23 cellular contexts compared by ENCODE assay signal in genomic region chr1:226072347-226072746, GRCh38.
"Had no signal": no experiment of that assay in that cellular context is flagged by ENCODE, and none has a peak within 500 bp of the region (broad histone marks: within the 10 kb centered on the region; RNA-seq: fewer than 3 reads in every experiment).

No MANE protein-coding gene starts in this region.

- H3K27ac Mint-ChIP-seq: activated B cell treated with CpG ODN at 0.5 μM for 24 hours; activated CD4-positive, alpha-beta T cell treated with anti-CD3 and anti-CD28 coated beads for 36 hours; T-cell had no signal

- H3K27me3 ChIP-seq: heart left ventricle, upper lobe of left lung had no signal

- DNase-seq: activated B cell treated with CpG ODN at 0.5 μM for 24 hours; activated CD4-positive, alpha-beta T cell treated with anti-CD3 and anti-CD28 coated beads for 36 hours; activated CD4-positive, alpha-beta T cell treated with anti-CD3 and anti-CD28 coated beads, Interleukin-2, amount 50 U/mL, for 4 hours; activated CD8-positive, alpha-beta memory T cell treated with anti-CD3 and anti-CD28 coated beads for 24 hours; activated CD8-positive, alpha-beta memory T cell treated with anti-CD3 and anti-CD28 coated beads, Interleukin-2, amount 50 U/mL, for 4 hours; activated naive CD4-positive, alpha-beta T cell treated with Interleukin-2 at 50 U/mL for 16 hours; activated T-cell treated with anti-CD3 and anti-CD28 coated beads, Interleukin-2, amount 50 U/mL, for 4 hours; cerebellar nuclear complex; cortex of kidney; heart left ventricle; left cardiac atrium; mesendoderm; mucosa of descending colon; retina; stimulated activated CD4-positive, alpha-beta T cell treated with anti-CD3 and anti-CD28 coated beads, Interleukin-2, amount 100 ng/mL, for 48 hours; stimulated activated CD8-positive, alpha-beta memory T cell treated with anti-CD3 and anti-CD28 coated beads, Interleukin-4, amount 100 ng/mL, for 48 hours; stimulated activated naive CD4-positive, alpha-beta T cell treated with Interleukin-2 at 50 U/mL for 16 hours; T-cell; T-helper 9 cell; upper lobe of left lung had no signal

- H3K27me3 Mint-ChIP-seq: activated B cell treated with CpG ODN at 0.5 μM for 24 hours; activated CD4-positive, alpha-beta T cell treated with anti-CD3 and anti-CD28 coated beads for 36 hours; T-cell had no signal

- H3K4me3 ChIP-seq: heart left ventricle, mucosa of descending colon, upper lobe of left lung had no signal

- ATAC-seq: activated CD4-positive, alpha-beta T cell treated with anti-CD3 and anti-CD28 coated beads for 36 hours; activated T-cell treated with anti-CD3 and anti-CD28 coated beads, Interleukin-2, amount 50 U/mL, for 4 hours; heart left ventricle; left cardiac atrium; T-cell had no signal

- H3K9me3 ChIP-seq: heart left ventricle, mucosa of descending colon, upper lobe of left lung had no signal

- FAIRE-seq: endometrium, islet of Langerhans had no signal

- H3K27ac ChIP-seq: heart left ventricle, upper lobe of left lung had no signal

- H3K4me3 Mint-ChIP-seq: activated B cell treated with CpG ODN at 0.5 μM for 24 hours; activated CD4-positive, alpha-beta T cell treated with anti-CD3 and anti-CD28 coated beads for 36 hours; activated T-cell treated with anti-CD3 and anti-CD28 coated beads, Interleukin-2, amount 50 U/mL, for 4 hours; neural crest cell; T-cell had no signal

- H3K9me3 Mint-ChIP-seq: activated B cell treated with CpG ODN at 0.5 μM for 24 hours; activated T-cell treated with anti-CD3 and anti-CD28 coated beads, Interleukin-2, amount 50 U/mL, for 4 hours; neural crest cell; T-cell had no signal
